ENCODE assay signal across 9 cellular contexts in the genomic region with DNA sequence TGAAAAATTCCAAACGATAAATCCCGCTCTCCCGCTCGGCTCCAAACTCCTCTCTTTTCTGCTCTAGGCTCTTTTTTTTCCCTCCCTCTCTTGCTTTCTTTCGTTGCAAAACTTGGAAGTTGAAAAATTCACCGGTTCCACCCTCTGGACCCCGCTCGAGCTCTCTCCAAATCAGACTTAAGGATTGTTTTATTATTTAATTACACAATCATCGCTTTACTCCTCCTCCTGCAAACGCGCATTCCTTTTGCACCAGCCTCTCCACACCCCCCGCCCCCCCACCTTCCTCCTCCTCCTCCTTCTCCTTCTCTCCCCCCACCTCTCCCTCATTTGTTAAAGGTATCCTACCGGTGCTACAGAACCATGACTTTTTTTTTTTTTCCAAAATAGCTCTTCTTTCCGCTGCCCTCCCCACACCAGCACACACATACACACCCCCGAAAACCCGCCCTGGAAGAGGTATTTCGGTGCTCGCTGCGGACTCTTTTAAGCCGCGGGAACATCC. TPM values are rescaled to one million over a fixed set of nuclear protein-coding genes. Genes with fewer than 3 reads are reported as not detected.
DNase-seq lines count a peak whose midpoint lies in the region; ATAC-seq and TF ChIP-seq lines count a peak whose summit lies in the region.
"Had no signal": no experiment of that assay in that cellular context is flagged by ENCODE, and none has a peak within 500 bp of the region (broad histone marks: within the 10 kb centered on the region; RNA-seq: fewer than 3 reads in every experiment).

No MANE protein-coding gene starts in this region.

- peak overlapping the region; percentile 100 for H3K4ac ChIP-seq in mesendoderm (ENCODE audit: low read depth, low read length)

- peak in 1 of 2 experiments; percentile 5 for TF ChIP-seq CTCF in tibial artery (IDR thresholded peaks at IDR 0.05)

- peak overlapping the region; percentile 100 for H3K18ac ChIP-seq in mesendoderm (ENCODE audit: low read length)

- no peaks in the 10 kb centered on the region for H3K27me3 ChIP-seq in mesendoderm (ENCODE audit: insufficient read depth, low read length, poor library complexity)
- H3K27me3 ChIP-seq in tibial artery = no peaks in the 10 kb centered on the region
- H3K27me3 ChIP-seq: BLaER1 treated with 17β-estradiol and CSF1 and Interleukin-3, amounts not matched to agents 10 nM and 100 nM had no signal

- H3K79me2 ChIP-seq in mesendoderm (ENCODE audit: control insufficient read depth, insufficient read depth, low read length) = peaks cover 4% of the 10 kb centered on the region

- H3K36me3 ChIP-seq in mesendoderm (ENCODE audit: control insufficient read depth, insufficient read depth, low read length) (no peaks in the 10 kb centered on the region), tibial artery (no peaks in the 10 kb centered on the region)
- H3K36me3 ChIP-seq: BLaER1 treated with 17β-estradiol and CSF1 and Interleukin-3, amounts not matched to agents 10 nM and 100 nM had no signal

- H2BK120ac ChIP-seq in mesendoderm (ENCODE audit: low read depth, low read length) = peak overlapping the region; percentile 99

- H3K23ac ChIP-seq in mesendoderm (ENCODE audit: low read length) = no peak overlapping the region

- peaks cover 7 to 26% (median 17%) of the 10 kb centered on the region in 3 donors for H3K4me1 Mint-ChIP-seq in IgD-negative memory B cell
- peaks cover 17 to 28% (median 21%) of the 10 kb centered on the region in 3 donors for H3K4me1 Mint-ChIP-seq in T-cell

- H2BK15ac ChIP-seq in mesendoderm (replicated peaks; ENCODE audit: low read depth) = peak overlapping the region; percentile 98

- no peaks in the 10 kb centered on the region for H3K79me1 ChIP-seq in mesendoderm (ENCODE audit: low read length)

- H3K4me1 ChIP-seq in mesendoderm (ENCODE audit: control insufficient read depth, low read depth, low read length) = peaks cover 4% of the 10 kb centered on the region
- peaks cover 0 to 33% (median 13%) of the 10 kb centered on the region in 4 donors for H3K4me1 ChIP-seq in tibial artery

- H3K9me3 ChIP-seq in tibial artery = no peaks in the 10 kb centered on the region

- ATAC-seq in T-cell (replicated peaks in 1 of 4) = peak in 1 of 4 experiments; percentile 18

- H2BK5ac ChIP-seq in mesendoderm (ENCODE audit: low read length) = peak overlapping the region; percentile 80

- intact Hi-C loops in tibial artery (cut with DNase I; ENCODE audit: low total_unique reads) = loop anchor here (5.0 to 10.0 kb wide), 3 partner anchors 38 to 290 kb away; no protein-coding TSS in a partner anchor

- peak overlapping the region; percentile 66 for H3K4me3 ChIP-seq in mesendoderm (ENCODE audit: low read length)
- H3K4me3 ChIP-seq in tibial artery = peak overlapping the region; percentile 95 to 96
- H3K4me3 ChIP-seq: BLaER1 treated with 17β-estradiol and CSF1 and Interleukin-3, amounts not matched to agents 10 nM and 100 nM had no signal

- H3K4me3 Mint-ChIP-seq in IgD-negative memory B cell (peak overlapping the region; percentile 67 to 93 (median 82)), T-cell (peak overlapping the region; percentile 74 to 81 (median 75))

- H3K27me3 Mint-ChIP-seq in IgD-negative memory B cell (peaks cover 37% of the 10 kb centered on the region), T-cell (peaks cover 49 to 58% of the 10 kb centered on the region in 2 donors)

- H2AK5ac ChIP-seq in mesendoderm (ENCODE audit: low read length) = no peak overlapping the region

- H3K27ac Mint-ChIP-seq in IgD-negative memory B cell (peak overlapping the region in 1 of 3 donors; percentile 63), T-cell (no peak overlapping the region)

- H4K8ac ChIP-seq in mesendoderm (ENCODE audit: low read depth, low read length) = peak overlapping the region; percentile 99

- DNase-seq in NCI-H1105 (lab: John Stamatoyannopoulos, UW) (peak; percentile 89), NCI-H1105 treated with DMSO at 0.1 percent for 48 hours (lab: John Stamatoyannopoulos, UW) (no peak), T-cell (no peak), epidermal melanocyte (ENCODE audit: insufficient read length, low spot score) (peak; percentile 58), mesendoderm (peak; percentile 95), tibial artery (peak; percentile 88 to 94)
- no peak for DNase-seq in NK-92 treated with Interleukin-12 subunit alpha and Interleukin-12 subunit beta, amount 100 ng/mL, for 24 hours (lab: John Stamatoyannopoulos, UW)

- H3K56ac ChIP-seq in mesendoderm (ENCODE audit: low read length) = peak overlapping the region; percentile 90

- peaks cover 0 to 3% (median 0%) of the 10 kb centered on the region in 3 donors for H3K9me3 Mint-ChIP-seq in IgD-negative memory B cell
- peaks cover 0 to 3% (median 0%) of the 10 kb centered on the region in 3 donors for H3K9me3 Mint-ChIP-seq in T-cell

- peak overlapping the region; percentile 91 for H3K9ac ChIP-seq in mesendoderm (ENCODE audit: low read length)
- H3K9ac ChIP-seq: BLaER1 treated with 17β-estradiol and CSF1 and Interleukin-3, amounts not matched to agents 10 nM and 100 nM had no signal

- H3K36me3 Mint-ChIP-seq in IgD-negative memory B cell (peaks cover 1% of the 10 kb centered on the region), T-cell (no peaks in the 10 kb centered on the region)

- POLR2A ChIA-PET in T-cell (lab: Charles Lee) = no interaction called here

- CTCF ChIA-PET in T-cell (lab: Charles Lee) = no interaction called here

- peak overlapping the region; percentile 100 for H3K27ac ChIP-seq in mesendoderm (ENCODE audit: low read depth, low read length)
- peak overlapping the region; percentile 99 to 100 for H3K27ac ChIP-seq in tibial artery
- H3K27ac ChIP-seq: BLaER1 treated with 17β-estradiol and CSF1 and Interleukin-3, amounts not matched to agents 10 nM and 100 nM had no signal

- H4K5ac ChIP-seq in mesendoderm (ENCODE audit: low read length) = no peak overlapping the region

- peak overlapping the region; percentile 71 for H3K4me2 ChIP-seq in mesendoderm (ENCODE audit: low read length)
- H3K4me2 ChIP-seq: BLaER1 treated with 17β-estradiol and CSF1 and Interleukin-3, amounts not matched to agents 10 nM and 100 nM had no signal

- WGBS in mesendoderm (ENCODE audit: extremely low coverage, insufficient coverage, low lambda C conversion rate) = no CpG with 5 or more reads among the region's 21 CpGs

RNA-seq across cellular contexts. Expression of gene NFIB, which starts 0.5 kb away (rescaled TPM):
- not detected for polyA plus RNA-seq in IgD-negative memory B cell
- total RNA-seq in T-cell = under 1 TPM in 4 of 5 donors, not detected in 1; 0.15 to 0.89 (median 0.39) TPM
- 1.8 TPM for polyA plus RNA-seq in mesendoderm (2013, experiment 1 of 2)
- 1.5 TPM for polyA plus RNA-seq in mesendoderm (2013, experiment 2 of 2)

Comparison
In these comparisons a context has a peak if more than half of its experiments do, and no peak if none do; other contexts are left out.
1. DNase-seq: peak in NCI-H1105 (single experiment), epidermal melanocyte (single experiment), mesendoderm (single experiment) and tibial artery (2 of 2); none in NCI-H1105 treated with DMSO at 0.1 percent for 48 hours (single experiment), T-cell (0 of 34) and NK-92 treated with Interleukin-12 subunit alpha and Interleukin-12 subunit beta, amount 100 ng/mL, for 24 hours (single experiment).